ENCODE assay signal across 14 cellular contexts in the genomic region with DNA sequence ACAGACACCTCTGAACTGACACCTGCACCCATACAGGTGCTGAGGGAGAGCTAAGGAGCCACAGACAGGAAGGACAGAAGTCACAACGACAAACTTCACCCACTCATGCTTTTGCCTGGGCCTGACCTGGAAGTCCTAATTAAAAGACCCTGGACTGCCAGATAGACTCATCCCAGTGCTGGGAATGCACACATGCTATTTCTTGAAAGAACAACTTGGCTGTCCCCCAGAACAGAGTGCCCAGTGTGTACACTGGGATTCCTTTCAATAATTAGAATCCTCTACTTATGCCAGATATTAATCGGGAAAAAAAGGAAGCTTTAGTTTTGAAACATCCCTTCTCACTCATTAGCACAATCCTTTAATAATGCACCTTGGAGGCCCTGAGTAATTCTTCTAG. TPM values are rescaled to one million over a fixed set of nuclear protein-coding genes. Genes with fewer than 3 reads are reported as not detected.
DNase-seq lines count a peak whose midpoint lies in the region; ATAC-seq and TF ChIP-seq lines count a peak whose summit lies in the region.
"Had no signal": no experiment of that assay in that cellular context is flagged by ENCODE, and none has a peak within 500 bp of the region (broad histone marks: within the 10 kb centered on the region; RNA-seq: fewer than 3 reads in every experiment).

No MANE protein-coding gene starts in this region.

- intact Hi-C loops in lower lobe of right lung (cut with DNase I) (no loop called here), upper lobe of right lung (cut with DNase I) (no loop called here)

- no peaks in the 10 kb centered on the region for H3K27me3 Mint-ChIP-seq in brain
- peaks cover 7% of the 10 kb centered on the region in 2 donors for H3K27me3 Mint-ChIP-seq in effector memory CD8-positive, alpha-beta T cell

- TF ChIP-seq CTCF in LNCaP clone FGC (IDR thresholded peaks at IDR 0.05; ENCODE audit: control insufficient read depth, extremely low read depth, insufficient read depth) (no peak), brain (conservative IDR thresholded peaks at IDR 0.05) (no peak), lower lobe of right lung (IDR thresholded peaks at IDR 0.05) (no peak), upper lobe of right lung (IDR thresholded peaks at IDR 0.05) (no peak)

- no peak overlapping the region for H3K4me3 ChIP-seq in LNCaP clone FGC (ENCODE audit: low read depth, low read length)
- peak overlapping the region; percentile 51 for H3K4me3 ChIP-seq in lower lobe of right lung
- peak overlapping the region; percentile 40 for H3K4me3 ChIP-seq in upper lobe of right lung

- no peak for ATAC-seq in lower lobe of right lung
- no peak for ATAC-seq in upper lobe of right lung
- no peak for ATAC-seq in effector memory CD8-positive, alpha-beta T cell (replicated peaks)

- no peaks in the 10 kb centered on the region for H3K9me3 Mint-ChIP-seq in brain
- no peaks in the 10 kb centered on the region for H3K9me3 Mint-ChIP-seq in effector memory CD8-positive, alpha-beta T cell
- H3K9me3 Mint-ChIP-seq: CD4-positive, alpha-beta T cell had no signal

- DNase-seq in LNCaP clone FGC (ENCODE audit: low read depth) (peak; percentile 19), lower lobe of right lung (no peak), upper lobe of right lung (no peak), mucosa of gallbladder (ENCODE audit: low spot score) (no peak), dermis blood vessel endothelial cell (no peak)
- no peak for DNase-seq in effector memory CD8-positive, alpha-beta T cell
- DNase-seq: Calu3; CD4-positive, alpha-beta T cell; DMS 273 treated with DMSO at 0.1 percent for 48 hours; HCEC 1CT had no signal

- H3K4me3 Mint-ChIP-seq in brain, result peak overlapping the region in 2 of 5 experiments; percentile 69 to 88
- H3K4me3 Mint-ChIP-seq in effector memory CD8-positive, alpha-beta T cell, result no peak overlapping the region
- H3K4me3 Mint-ChIP-seq: B cell; CD4-positive, alpha-beta T cell had no signal

- H3K27ac ChIP-seq in lower lobe of right lung, result peak overlapping the region; percentile 74
- no peak overlapping the region for H3K27ac ChIP-seq in upper lobe of right lung

- no peaks in the 10 kb centered on the region for H3K27me3 ChIP-seq in lower lobe of right lung (ENCODE audit: low read depth)
- no peaks in the 10 kb centered on the region for H3K27me3 ChIP-seq in upper lobe of right lung

- H3K4me1 Mint-ChIP-seq in brain, result peaks cover 16% of the 10 kb centered on the region
- H3K4me1 Mint-ChIP-seq in effector memory CD8-positive, alpha-beta T cell (ENCODE audit: low read depth in 2 of 2), result peaks cover 8 to 17% of the 10 kb centered on the region in 2 donors

- H3K27ac Mint-ChIP-seq in brain, result peak overlapping the region in 3 of 5 experiments; percentile 50 to 81 (median 62)
- no peak overlapping the region for H3K27ac Mint-ChIP-seq in effector memory CD8-positive, alpha-beta T cell
- H3K27ac Mint-ChIP-seq: B cell; CD4-positive, alpha-beta T cell had no signal

- H3K4me1 ChIP-seq in lower lobe of right lung (peaks cover 12% of the 10 kb centered on the region), upper lobe of right lung (peaks cover 7% of the 10 kb centered on the region)

- H3K36me3 ChIP-seq in lower lobe of right lung, result no peaks in the 10 kb centered on the region
- no peaks in the 10 kb centered on the region for H3K36me3 ChIP-seq in upper lobe of right lung

- no peaks in the 10 kb centered on the region for H3K36me3 Mint-ChIP-seq in brain
- no peaks in the 10 kb centered on the region for H3K36me3 Mint-ChIP-seq in effector memory CD8-positive, alpha-beta T cell (ENCODE audit: insufficient read depth)

- H3K9me3 ChIP-seq in lower lobe of right lung (no peaks in the 10 kb centered on the region), upper lobe of right lung (no peaks in the 10 kb centered on the region)

RNA-seq across cellular contexts. Expression of a gene that starts 3.4 kb away (rescaled TPM):
- 40.9 TPM for polyA plus RNA-seq in brain (ENCODE audit: insufficient read depth, low read depth, low replicate concordance)
- total RNA-seq in lower lobe of right lung, result 341 TPM
- 520 TPM for total RNA-seq in upper lobe of right lung
- total RNA-seq in mucosa of gallbladder, result 27.6 TPM
- total RNA-seq in dermis blood vessel endothelial cell, result 2.6 and 3.1 TPM in 2 replicates
- total RNA-seq: Calu3, Daoy, H4 had no signal

Comparison
In these comparisons a context has a peak if more than half of its experiments do, and no peak if none do; other contexts are left out.
1. H3K27ac Mint-ChIP-seq: peak in brain (3 of 5); none in effector memory CD8-positive, alpha-beta T cell (0 of 2).
2. RNA of a gene that starts 3.4 kb away (total RNA-seq): 520 TPM in upper lobe of right lung (single experiment) and 341 TPM in lower lobe of right lung (single experiment); 27.6 TPM in mucosa of gallbladder (single experiment) and 2.6 to 3.1 TPM in dermis blood vessel endothelial cell; every median in the first group is over 10 times any median in the second.